In the genomic region with DNA sequence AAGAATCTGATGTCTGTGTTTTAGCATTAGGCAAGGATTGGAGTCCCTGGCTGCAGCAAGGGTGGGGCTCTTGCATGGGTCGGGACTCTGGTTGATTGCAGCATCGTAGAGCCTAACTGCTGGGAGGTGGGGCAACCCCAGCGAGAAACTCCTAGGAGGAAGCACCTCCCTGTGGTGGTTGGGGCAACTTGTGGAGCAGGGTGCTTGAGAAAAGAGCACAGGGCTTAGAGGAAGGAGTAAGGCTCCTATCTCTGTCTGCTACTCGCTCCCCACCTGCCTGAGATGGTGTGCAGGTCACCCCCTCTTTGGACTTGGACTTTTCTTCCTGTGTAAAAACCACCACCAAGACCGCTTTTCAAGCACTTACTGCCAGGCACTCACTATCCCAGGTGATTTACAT, we compare ENCODE assay signal across 1 cellular context.
TF ChIP-seq lines count a peak whose summit lies in the region.

No MANE protein-coding gene starts in this region.

TF ChIP-seq in WTC11, 78 proteins besides CTCF, POLR2A, EP300 and RAD21 (continued from another document):
- TF ChIP-seq HMGXB4 (CRISPR knock-in tag; IDR thresholded peaks at IDR 0.05) (no peak), CBFB (CRISPR knock-in tag; IDR thresholded peaks at IDR 0.05; ENCODE audit: low read depth) (no peak), E2F4 (CRISPR knock-in tag; IDR thresholded peaks at IDR 0.05; ENCODE audit: borderline replicate concordance, low read depth) (no peak), ZNF232 (CRISPR knock-in tag; IDR thresholded peaks at IDR 0.05) (no peak), KAT7 (CRISPR knock-in tag; IDR thresholded peaks at IDR 0.05; ENCODE audit: borderline replicate concordance) (no peak), IRF2 (CRISPR knock-in tag; IDR thresholded peaks at IDR 0.05; ENCODE audit: borderline replicate concordance, low read depth) (no peak), JUN (CRISPR knock-in tag; IDR thresholded peaks at IDR 0.05) (no peak), FOXP1 (CRISPR knock-in tag; IDR thresholded peaks at IDR 0.05; ENCODE audit: borderline replicate concordance) (no peak), RELA (CRISPR knock-in tag; IDR thresholded peaks at IDR 0.05; ENCODE audit: borderline replicate concordance) (no peak), ETV6 (CRISPR knock-in tag; IDR thresholded peaks at IDR 0.05) (no peak), NR3C1 (CRISPR knock-in tag; conservative IDR thresholded peaks at IDR 0.05; ENCODE audit: low read depth) (no peak), GABPB1 (CRISPR knock-in tag; IDR thresholded peaks at IDR 0.05) (no peak)
- TF ChIP-seq, protein P1, sequence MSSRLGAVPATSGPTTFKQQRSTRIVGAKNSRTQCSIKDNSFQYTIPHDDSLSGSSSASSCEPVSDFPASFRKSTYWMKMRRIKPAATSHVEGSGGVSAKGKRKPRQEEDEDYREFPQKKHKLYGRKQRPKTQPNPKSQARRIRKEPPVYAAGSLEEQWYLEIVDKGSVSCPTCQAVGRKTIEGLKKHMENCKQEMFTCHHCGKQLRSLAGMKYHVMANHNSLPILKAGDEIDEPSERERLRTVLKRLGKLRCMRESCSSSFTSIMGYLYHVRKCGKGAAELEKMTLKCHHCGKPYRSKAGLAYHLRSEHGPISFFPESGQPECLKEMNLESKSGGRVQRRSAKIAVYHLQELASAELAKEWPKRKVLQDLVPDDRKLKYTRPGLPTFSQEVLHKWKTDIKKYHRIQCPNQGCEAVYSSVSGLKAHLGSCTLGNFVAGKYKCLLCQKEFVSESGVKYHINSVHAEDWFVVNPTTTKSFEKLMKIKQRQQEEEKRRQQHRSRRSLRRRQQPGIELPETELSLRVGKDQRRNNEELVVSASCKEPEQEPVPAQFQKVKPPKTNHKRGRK (CRISPR knock-in tag; IDR thresholded peaks at IDR 0.05; ENCODE audit: borderline replicate concordance), result no peak
- TF ChIP-seq, protein P2, sequence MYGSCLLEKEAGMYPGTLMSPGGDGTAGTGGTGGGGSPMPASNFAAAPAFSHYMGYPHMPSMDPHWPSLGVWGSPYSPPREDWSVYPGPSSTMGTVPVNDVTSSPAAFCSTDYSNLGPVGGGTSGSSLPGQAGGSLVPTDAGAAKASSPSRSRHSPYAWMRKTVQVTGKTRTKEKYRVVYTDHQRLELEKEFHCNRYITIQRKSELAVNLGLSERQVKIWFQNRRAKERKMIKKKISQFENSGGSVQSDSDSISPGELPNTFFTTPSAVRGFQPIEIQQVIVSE (CRISPR knock-in tag; IDR thresholded peaks at IDR 0.05; ENCODE audit: borderline replicate concordance), result no peak
- TF ChIP-seq, protein P3, sequence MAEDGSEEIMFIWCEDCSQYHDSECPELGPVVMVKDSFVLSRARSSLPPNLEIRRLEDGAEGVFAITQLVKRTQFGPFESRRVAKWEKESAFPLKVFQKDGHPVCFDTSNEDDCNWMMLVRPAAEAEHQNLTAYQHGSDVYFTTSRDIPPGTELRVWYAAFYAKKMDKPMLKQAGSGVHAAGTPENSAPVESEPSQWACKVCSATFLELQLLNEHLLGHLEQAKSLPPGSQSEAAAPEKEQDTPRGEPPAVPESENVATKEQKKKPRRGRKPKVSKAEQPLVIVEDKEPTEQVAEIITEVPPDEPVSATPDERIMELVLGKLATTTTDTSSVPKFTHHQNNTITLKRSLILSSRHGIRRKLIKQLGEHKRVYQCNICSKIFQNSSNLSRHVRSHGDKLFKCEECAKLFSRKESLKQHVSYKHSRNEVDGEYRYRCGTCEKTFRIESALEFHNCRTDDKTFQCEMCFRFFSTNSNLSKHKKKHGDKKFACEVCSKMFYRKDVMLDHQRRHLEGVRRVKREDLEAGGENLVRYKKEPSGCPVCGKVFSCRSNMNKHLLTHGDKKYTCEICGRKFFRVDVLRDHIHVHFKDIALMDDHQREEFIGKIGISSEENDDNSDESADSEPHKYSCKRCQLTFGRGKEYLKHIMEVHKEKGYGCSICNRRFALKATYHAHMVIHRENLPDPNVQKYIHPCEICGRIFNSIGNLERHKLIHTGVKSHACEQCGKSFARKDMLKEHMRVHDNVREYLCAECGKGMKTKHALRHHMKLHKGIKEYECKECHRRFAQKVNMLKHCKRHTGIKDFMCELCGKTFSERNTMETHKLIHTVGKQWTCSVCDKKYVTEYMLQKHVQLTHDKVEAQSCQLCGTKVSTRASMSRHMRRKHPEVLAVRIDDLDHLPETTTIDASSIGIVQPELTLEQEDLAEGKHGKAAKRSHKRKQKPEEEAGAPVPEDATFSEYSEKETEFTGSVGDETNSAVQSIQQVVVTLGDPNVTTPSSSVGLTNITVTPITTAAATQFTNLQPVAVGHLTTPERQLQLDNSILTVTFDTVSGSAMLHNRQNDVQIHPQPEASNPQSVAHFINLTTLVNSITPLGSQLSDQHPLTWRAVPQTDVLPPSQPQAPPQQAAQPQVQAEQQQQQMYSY (CRISPR knock-in tag; IDR thresholded peaks at IDR 0.05), result no peak
